ENCODE assay signal across 24 cellular contexts in the genomic region with DNA sequence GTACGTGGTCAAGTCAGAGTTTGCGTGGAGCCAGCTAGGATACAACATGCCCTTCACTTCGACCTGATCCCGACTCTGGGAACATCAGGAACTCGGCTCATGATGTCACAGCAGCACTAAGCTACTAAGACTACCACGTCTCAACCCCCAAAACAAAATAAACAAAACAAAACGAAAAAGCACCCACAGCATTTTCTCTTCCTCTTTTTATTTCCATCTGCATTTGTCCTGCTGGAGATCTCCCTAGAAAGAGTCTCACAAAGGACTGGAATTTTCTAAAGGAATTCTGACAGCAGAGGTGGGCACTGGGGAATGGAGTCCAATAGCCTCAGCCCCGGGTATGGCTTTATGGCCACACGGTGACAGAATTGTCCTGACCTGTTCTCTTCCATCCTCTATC.
"Had no signal": no experiment of that assay in that cellular context is flagged by ENCODE, and none has a peak within 500 bp of the region (broad histone marks: within the 10 kb centered on the region; RNA-seq: fewer than 3 reads in every experiment).

No MANE protein-coding gene starts in this region.

- H3K27me3 Mint-ChIP-seq: activated CD4-positive, alpha-beta T cell treated with anti-CD3 and anti-CD28 coated beads, Interleukin-2, amount 10 ng/mL, durations not matched to agents 7 days and 5 days had no signal

- H3K4me3 ChIP-seq: ascending aorta, PC-9 had no signal

- H3K27ac Mint-ChIP-seq: activated CD4-positive, alpha-beta T cell treated with anti-CD3 and anti-CD28 coated beads for 36 hours; activated CD4-positive, alpha-beta T cell treated with anti-CD3 and anti-CD28 coated beads, Interleukin-2, amount 10 ng/mL, durations not matched to agents 7 days and 5 days; activated CD8-positive, alpha-beta T cell treated with anti-CD3 and anti-CD28 coated beads, Interleukin-2, amount 10 ng/mL, durations not matched to agents 7 days and 5 days; activated naive CD4-positive, alpha-beta T cell treated with anti-CD3 and anti-CD28 coated beads, Interleukin-2, amount 10 ng/mL, durations not matched to agents 7 days and 5 days; activated naive CD8-positive, alpha-beta T cell; activated T-cell treated with anti-CD3 and anti-CD28 coated beads, Interleukin-2, amount 50 U/mL, for 24 hours; activated T-helper 2 cell treated with anti-CD3 and anti-CD28 coated beads, Interferon-gamma antibody, Interleukin-2, Interleukin-4, amounts not matched to agents 10 μg/mL and 5 μg/mL and 100 μg/mL, durations not matched to agents 14 hours and 24 hours and 36 hours; T-helper 2 cell treated with Interferon-gamma antibody and Interleukin-4, amounts not matched to agents 5 μg/mL and 100 μg/mL, for 36 hours; WTC11 had no signal

- H3K4me2 ChIP-seq: PC-9 had no signal

- H3K36me3 ChIP-seq: ascending aorta had no signal

- H3K9me3 ChIP-seq: ascending aorta had no signal

- H3K4me3 Mint-ChIP-seq: activated CD4-positive, alpha-beta T cell treated with anti-CD3 and anti-CD28 coated beads for 36 hours; activated CD4-positive, alpha-beta T cell treated with anti-CD3 and anti-CD28 coated beads, Interleukin-2, amount 10 ng/mL, durations not matched to agents 7 days and 5 days; activated CD8-positive, alpha-beta T cell treated with anti-CD3 and anti-CD28 coated beads, Interleukin-2, amount 10 ng/mL, durations not matched to agents 7 days and 5 days; activated naive CD4-positive, alpha-beta T cell treated with anti-CD3 and anti-CD28 coated beads, Interleukin-2, amount 10 ng/mL, durations not matched to agents 7 days and 5 days; activated naive CD8-positive, alpha-beta T cell; activated T-cell treated with anti-CD3 and anti-CD28 coated beads, Interleukin-2, amount 50 U/mL, for 24 hours; T-helper 2 cell treated with Interferon-gamma antibody and Interleukin-4, amounts not matched to agents 5 μg/mL and 100 μg/mL, for 36 hours; WTC11 had no signal

- H3K27me3 ChIP-seq: ascending aorta had no signal

- H3K36me3 Mint-ChIP-seq: activated naive CD4-positive, alpha-beta T cell treated with anti-CD3 and anti-CD28 coated beads, Interleukin-2, amount 10 ng/mL, durations not matched to agents 7 days and 5 days; activated naive CD8-positive, alpha-beta T cell; WTC11 had no signal

- H3K27ac ChIP-seq: ascending aorta, PC-9 had no signal

- H3K4me1 Mint-ChIP-seq: activated CD4-positive, alpha-beta T cell treated with anti-CD3 and anti-CD28 coated beads for 36 hours; activated CD4-positive, alpha-beta T cell treated with anti-CD3 and anti-CD28 coated beads, Interleukin-2, amount 10 ng/mL, durations not matched to agents 7 days and 5 days; activated naive CD4-positive, alpha-beta T cell treated with anti-CD3 and anti-CD28 coated beads, Interleukin-2, amount 10 ng/mL, durations not matched to agents 7 days and 5 days; WTC11 had no signal

- H3K4me1 ChIP-seq: ascending aorta had no signal

- H3K9me3 Mint-ChIP-seq: activated CD4-positive, alpha-beta T cell treated with anti-CD3 and anti-CD28 coated beads, Interleukin-2, amount 10 ng/mL, durations not matched to agents 7 days and 5 days; activated naive CD4-positive, alpha-beta T cell treated with anti-CD3 and anti-CD28 coated beads, Interleukin-2, amount 10 ng/mL, durations not matched to agents 7 days and 5 days; activated T-cell treated with anti-CD3 and anti-CD28 coated beads, Interleukin-2, amount 50 U/mL, for 24 hours; activated T-helper 2 cell treated with anti-CD3 and anti-CD28 coated beads, Interferon-gamma antibody, Interleukin-2, Interleukin-4, amounts not matched to agents 10 μg/mL and 5 μg/mL and 100 μg/mL, durations not matched to agents 14 hours and 24 hours and 36 hours; T-helper 2 cell treated with Interferon-gamma antibody and Interleukin-4, amounts not matched to agents 5 μg/mL and 100 μg/mL, for 36 hours; WTC11 had no signal

- H2AFZ ChIP-seq: PC-9 had no signal

- DNase-seq: activated CD4-positive, alpha-beta T cell treated with anti-CD3 and anti-CD28 coated beads for 36 hours; activated CD4-positive, alpha-beta T cell treated with anti-CD3 and anti-CD28 coated beads, Interleukin-2, amount 10 ng/mL, durations not matched to agents 7 days and 5 days; activated CD4-positive, alpha-beta T cell treated with anti-CD3 and anti-CD28 coated beads, Interleukin-2, amount 50 U/mL, for 48 hours; activated CD8-positive, alpha-beta T cell treated with anti-CD3 and anti-CD28 coated beads, Interleukin-2, amount 10 ng/mL, durations not matched to agents 7 days and 5 days; activated naive CD4-positive, alpha-beta T cell treated with anti-CD3 and anti-CD28 coated beads, Interleukin-2, amount 10 ng/mL, durations not matched to agents 7 days and 5 days; activated T-cell treated with anti-CD3 and anti-CD28 coated beads, Interleukin-2, amount 50 U/mL, for 24 hours; amygdala; central memory CD4-positive, alpha-beta T cell; NCI-H1105; NCI-H1417 treated with DMSO at 0.1 percent for 48 hours; NCI-H187 treated with DMSO at 0.1 percent for 48 hours; NCI-H2081; NCI-H2171 treated with DMSO at 0.1 percent for 48 hours; NCI-H2227 treated with DMSO at 0.1 percent for 48 hours; NCI-H446 treated with DMSO at 0.1 percent for 48 hours; NCI-H524 treated with DMSO at 0.1 percent for 48 hours; NCI-H748 treated with DMSO at 0.1 percent for 48 hours; PC-9; Right ventricle myocardium superior had no signal
